ENCODE assay signal across 6 cellular contexts in genomic region chr4:169624012-169624411, GRCh38. TPM values are rescaled to one million over a fixed set of nuclear protein-coding genes. Genes with fewer than 3 reads are reported as not detected.
DNase-seq lines count a peak whose midpoint lies in the region; ATAC-seq, FAIRE-seq and TF ChIP-seq lines count a peak whose summit lies in the region.
"Not testable (repeated sequence)": the region's sequence is repeated elsewhere in the genome, so short reads cannot be mapped to it uniquely, and the experiment has no call there.

No MANE protein-coding gene starts in this region.

- not testable (repeated sequence) for H4K20me1 ChIP-seq in K562 (replicated peaks; ENCODE audit: control insufficient read depth, insufficient read depth, low read length)

- DNase-seq in CD8-positive, alpha-beta memory T cell; T-helper 17 cell; K562 (ENCODE audit: extremely low read depth in 1 of 4, low spot score in 3 of 4); effector memory CD8-positive, alpha-beta T cell; memory B cell (ENCODE audit: low spot score in 2 of 2); neural crest cell (ENCODE audit: low read depth, low spot score): not testable (repeated sequence)

- CTCF ChIA-PET in CD8-positive, alpha-beta memory T cell (lab: Charles Lee); K562 (lab: Yijun Ruan, JAX; ENCODE audit: low intra/inter-chr PET ratio): not testable (repeated sequence)

- not testable (repeated sequence) for H3K9ac ChIP-seq in K562 (ENCODE audit: insufficient read depth in 1 of 2, low read depth in 2 of 2, low read length in 2 of 2)

- H3K4me1 ChIP-seq in CD8-positive, alpha-beta memory T cell (ENCODE audit: insufficient read depth, low read length) = peaks cover 25% of the 10 kb centered on the region
- H3K4me1 ChIP-seq in K562 (replicated peaks in 1 of 2; ENCODE audit: control insufficient read depth in 2 of 2, insufficient read depth in 2 of 2, low read length in 2 of 2) = peaks cover 13 to 39% of the 10 kb centered on the region in 2 experiments

- H3K27ac ChIP-seq in CD8-positive, alpha-beta memory T cell (ENCODE audit: low read depth, low read length); K562 (ENCODE audit: extremely low read depth, low read depth, low read length): not testable (repeated sequence)

- not testable (repeated sequence) for H3K4me3 ChIP-seq in CD8-positive, alpha-beta memory T cell (ENCODE audit: low read length); K562

- intact Hi-C loops in K562 (cut with micrococcal nuclease) = not testable (repeated sequence)

- in situ Hi-C loops in K562 (cut with MboI) = loop anchor here (5.0 to 25.0 kb wide), 2 partner anchors 33 to 413 kb away; partner anchors contain the start of gene MFAP3L

- H3K27ac Mint-ChIP-seq in CD8-positive, alpha-beta memory T cell = peak overlapping the region in 5 of 8 donors; percentile 68 to 98 (median 90)
- H3K27ac Mint-ChIP-seq in T-helper 17 cell (peak overlapping the region; percentile 99), memory B cell (peak overlapping the region; percentile 42)
- peak overlapping the region; percentile 39 to 99 for H3K27ac Mint-ChIP-seq in effector memory CD8-positive, alpha-beta T cell
- not testable (repeated sequence) for H3K27ac Mint-ChIP-seq in neural crest cell (ENCODE audit: unreplicated experiment)

- POLR2A ChIA-PET in CD8-positive, alpha-beta memory T cell (lab: Charles Lee) = not testable (repeated sequence)
- POLR2A ChIA-PET in K562 (lab: Yijun Ruan, JAX) = interaction anchor here (1.1 to 4.9 kb wide), 2 partner anchors 13 to 36 kb away, joined by 3 to 51 read pairs; no protein-coding TSS in a partner anchor

- H3K9me3 ChIP-seq in CD8-positive, alpha-beta memory T cell (ENCODE audit: low read length); T-helper 17 cell (ENCODE audit: control insufficient read depth, low read length, poor library complexity, severe bottlenecking); K562 (replicated peaks; ENCODE audit: control insufficient read depth, insufficient read depth, low read depth, low read length): not testable (repeated sequence)

- FAIRE-seq in K562 (lab: Jason Lieb, UNC) = not testable (repeated sequence)

- not testable (repeated sequence) for TF ChIP-seq POLR2A in K562 (conservative IDR thresholded peaks at IDR 0.05)

- TF ChIP-seq CTCF in K562 (IDR thresholded peaks at IDR 0.05 in 2 of 3, conservative IDR thresholded peaks at IDR 0.05 in 1 of 3; ENCODE audit: insufficient read depth in 2 of 3, low read depth in 1 of 3, low read length in 3 of 3); neural crest cell (conservative IDR thresholded peaks at IDR 0.05): not testable (repeated sequence)

- peaks cover 0 to 20% (median 2%) of the 10 kb centered on the region in 3 donors for H3K36me3 Mint-ChIP-seq in CD8-positive, alpha-beta memory T cell
- H3K36me3 Mint-ChIP-seq in T-helper 17 cell (ENCODE audit: low read depth); memory B cell; neural crest cell (ENCODE audit: low read depth): not testable (repeated sequence)
- peaks cover 32% of the 10 kb centered on the region for H3K36me3 Mint-ChIP-seq in effector memory CD8-positive, alpha-beta T cell (ENCODE audit: insufficient read depth)

- not testable (repeated sequence) for H3K9me3 Mint-ChIP-seq in CD8-positive, alpha-beta memory T cell; effector memory CD8-positive, alpha-beta T cell; memory B cell; neural crest cell

- H3K27me3 Mint-ChIP-seq in CD8-positive, alpha-beta memory T cell; T-helper 17 cell; effector memory CD8-positive, alpha-beta T cell; memory B cell; neural crest cell (ENCODE audit: low read depth): not testable (repeated sequence)

- H3K79me2 ChIP-seq in K562 (ENCODE audit: control insufficient read depth, insufficient read depth, low read length) = peaks cover 92% of the 10 kb centered on the region

- ATAC-seq in T-helper 17 cell; K562; effector memory CD8-positive, alpha-beta T cell (replicated peaks); memory B cell (ENCODE audit: low read depth): not testable (repeated sequence)

- H3K36me3 ChIP-seq in CD8-positive, alpha-beta memory T cell (ENCODE audit: insufficient read depth, low read length); K562 (ENCODE audit: control insufficient read depth, insufficient read depth, low read length): not testable (repeated sequence)

- H3K4me2 ChIP-seq in K562 (ENCODE audit: insufficient read depth, low read length) = not testable (repeated sequence)

- H3K27me3 ChIP-seq in CD8-positive, alpha-beta memory T cell (ENCODE audit: insufficient read depth, low read length, poor library complexity, severe bottlenecking); K562 (ENCODE audit: control insufficient read depth in 2 of 2, insufficient read depth in 2 of 2, low read length in 2 of 2): not testable (repeated sequence)

- TF ChIP-seq RAD21 in K562 (CRISPR knock-in tag; conservative IDR thresholded peaks at IDR 0.05 in 1 of 2, IDR thresholded peaks at IDR 0.05 in 1 of 2) = not testable (repeated sequence)

- peaks cover 64 to 83% (median 79%) of the 10 kb centered on the region in 3 donors for H3K4me1 Mint-ChIP-seq in CD8-positive, alpha-beta memory T cell
- H3K4me1 Mint-ChIP-seq in T-helper 17 cell (peaks cover 47% of the 10 kb centered on the region), memory B cell (peaks cover 30% of the 10 kb centered on the region), neural crest cell (peaks cover 40% of the 10 kb centered on the region)
- H3K4me1 Mint-ChIP-seq in effector memory CD8-positive, alpha-beta T cell (ENCODE audit: low read depth in 2 of 2) = peaks cover 43 to 45% of the 10 kb centered on the region in 2 donors

- not testable (repeated sequence) for BruUV-seq in K562 (replicated peaks; lab: Mats Ljungman, UMichigan)

- not testable (repeated sequence) for H3K4me3 Mint-ChIP-seq in CD8-positive, alpha-beta memory T cell; T-helper 17 cell; memory B cell
- peak overlapping the region in 1 of 2 donors; percentile 3 for H3K4me3 Mint-ChIP-seq in effector memory CD8-positive, alpha-beta T cell
- H3K4me3 Mint-ChIP-seq in neural crest cell = peak overlapping the region; percentile 12

- TF ChIP-seq EP300 in K562 (IDR thresholded peaks at IDR 0.05; ENCODE audit: low read length) = not testable (repeated sequence)

- H3K9me1 ChIP-seq in K562 (ENCODE audit: control insufficient read depth, insufficient read depth, low read length) = not testable (repeated sequence)

- 86% methylated on average over 5 of the region's 6 CpGs for WGBS in K562 (ENCODE audit: insufficient coverage, low coverage, missing lambda C conversion rate)

- not testable (repeated sequence) for H2AFZ ChIP-seq in K562 (ENCODE audit: low read depth, low read length)

RNA-seq across cellular contexts. Expression of gene CLCN3, which starts 3.6 kb away (rescaled TPM):
- 10 to 100 TPM; 23.3 to 24.5 TPM for total RNA-seq in CD8-positive, alpha-beta memory T cell
- polyA plus RNA-seq in CD8-positive, alpha-beta memory T cell = 12.8 TPM
- 10 to 100 TPM; 18.4 to 27.3 TPM for total RNA-seq in T-helper 17 cell
- total RNA-seq in K562 (2011; cell fraction: chromatin; rRNA removed; ENCODE audit: low replicate concordance) = 50.5 and 176 TPM in 2 replicates
- total RNA-seq in K562 (2011; cell fraction: nucleolus; rRNA removed) = 36.2 and 41.2 TPM in 2 replicates
- total RNA-seq in K562 (2011; cell fraction: nucleoplasm; rRNA removed) = 79.1 and 117 TPM in 2 replicates
- total RNA-seq in K562 (2014; rRNA removed) = 28.0 and 28.4 TPM in 2 replicates
- 48.1 and 60.1 TPM in 2 replicates for total RNA-seq in K562 (2014; rRNA removed; fragmentation: Illumina TruSeq; extraction: Trizol)
- 38.2 and 38.5 TPM in 2 replicates for total RNA-seq in K562 (2015; rRNA removed; fragmentation: Illumina TruSeq; extraction: Trizol)
- total RNA-seq in K562 (2021) = 44.8 and 46.3 TPM in 2 replicates
- polyA plus RNA-seq in K562 (2011; rRNA removed) = 46.9 and 60.6 TPM in 2 replicates
- polyA plus RNA-seq in K562 (2011; cell fraction: cytosol; rRNA removed) = 18.1 and 24.5 TPM in 2 replicates
- polyA plus RNA-seq in K562 (2011; cell fraction: nucleus; rRNA removed) = 15.1 and 21.3 TPM in 2 replicates
- polyA plus RNA-seq in K562 (2012) = 28.2 and 30.6 TPM in 2 replicates
- polyA plus RNA-seq in K562 (2014; fragmentation: Illumina TruSeq; extraction: Trizol) = 35.1 and 43.6 TPM in 2 replicates
- polyA plus RNA-seq in K562 (2014; fragmentation: Nextera tagmentation; extraction: Ambion mirVana) = 10 to 100 TPM; 12.7 to 22.8 TPM
- polyA plus RNA-seq in K562 (2014; rRNA removed) = 30.8 and 35.5 TPM in 2 replicates
- polyA minus RNA-seq in K562 (2011; rRNA and poly(A)+ RNA removed) = 169 and 177 TPM in 2 replicates
- 28.0 and 38.7 TPM in 2 replicates for polyA minus RNA-seq in K562 (2011; cell fraction: cytosol; rRNA and poly(A)+ RNA removed)
- polyA minus RNA-seq in K562 (2011; cell fraction: nucleus; rRNA and poly(A)+ RNA removed) = 23.8 and 47.7 TPM in 2 replicates
- total RNA-seq in neural crest cell = 37.6 and 38.0 TPM in 2 replicates

RNA-seq across cellular contexts. Expression of gene NEK1, which starts 11.6 kb away (rescaled TPM):
- 10 to 100 TPM; 11.6 to 11.7 TPM for total RNA-seq in CD8-positive, alpha-beta memory T cell
- polyA plus RNA-seq in CD8-positive, alpha-beta memory T cell = 10.5 TPM
- 10 to 100 TPM; 11.8 to 13.5 TPM for total RNA-seq in T-helper 17 cell
- 29.0 and 61.5 TPM in 2 replicates for total RNA-seq in K562 (2011; cell fraction: chromatin; rRNA removed; ENCODE audit: low replicate concordance)
- total RNA-seq in K562 (2011; cell fraction: nucleolus; rRNA removed) = 20.3 and 30.8 TPM in 2 replicates
- total RNA-seq in K562 (2011; cell fraction: nucleoplasm; rRNA removed) = 35.7 and 51.3 TPM in 2 replicates
- 7.1 and 8.3 TPM in 2 replicates for total RNA-seq in K562 (2014; rRNA removed)
- 10.7 and 11.9 TPM in 2 replicates for total RNA-seq in K562 (2014; rRNA removed; fragmentation: Illumina TruSeq; extraction: Trizol)
- total RNA-seq in K562 (2015; rRNA removed; fragmentation: Illumina TruSeq; extraction: Trizol) = 9.2 and 10.3 TPM in 2 replicates
- 15.7 and 18.2 TPM in 2 replicates for total RNA-seq in K562 (2021)
- polyA plus RNA-seq in K562 (2011; rRNA removed) = 12.0 and 12.7 TPM in 2 replicates
- polyA plus RNA-seq in K562 (2011; cell fraction: cytosol; rRNA removed) = 3.3 and 5.6 TPM in 2 replicates
- polyA plus RNA-seq in K562 (2011; cell fraction: nucleus; rRNA removed) = 10.7 and 12.7 TPM in 2 replicates
- polyA plus RNA-seq in K562 (2012) = 8.9 and 13.0 TPM in 2 replicates
- 13.5 and 15.2 TPM in 2 replicates for polyA plus RNA-seq in K562 (2014; fragmentation: Illumina TruSeq; extraction: Trizol)
- polyA plus RNA-seq in K562 (2014; fragmentation: Nextera tagmentation; extraction: Ambion mirVana) = 1 to 10 TPM; 6.2 to 9.0 TPM
- polyA plus RNA-seq in K562 (2014; rRNA removed) = 9.8 and 11.2 TPM in 2 replicates
- polyA minus RNA-seq in K562 (2011; rRNA and poly(A)+ RNA removed) = 21.3 and 22.2 TPM in 2 replicates
- polyA minus RNA-seq in K562 (2011; cell fraction: cytosol; rRNA and poly(A)+ RNA removed) = 4.9 and 10.8 TPM in 2 replicates
- 27.1 and 36.1 TPM in 2 replicates for polyA minus RNA-seq in K562 (2011; cell fraction: nucleus; rRNA and poly(A)+ RNA removed)
- 13.0 and 14.7 TPM in 2 replicates for total RNA-seq in neural crest cell
